Comparison of ENCODE assay signal across 1 cellular context in genomic region chr3:28234454-28234853, GRCh38.
TF ChIP-seq lines count a peak whose summit lies in the region.

No MANE protein-coding gene starts in this region.

TF ChIP-seq in GM12878, 131 proteins besides CTCF, POLR2A, EP300 and RAD21 (continued from another document):
- TF ChIP-seq NBN (IDR thresholded peaks at IDR 0.05): 0 out of 2 replicates have a peak, but pooled peaks have one; percentile 15
- no peak for TF ChIP-seq MTA3 (IDR thresholded peaks at IDR 0.05; ENCODE audit: borderline replicate concordance, low read length)
- peak; percentile 46 for TF ChIP-seq SKIL (IDR thresholded peaks at IDR 0.05; ENCODE audit: low read depth, poor library complexity, severe bottlenecking)
- TF ChIP-seq ZNF384 (IDR thresholded peaks at IDR 0.05; ENCODE audit: borderline replicate concordance, low read depth, low read length): peak; percentile 48; the same call in 1 of the 2 replicates
- peak; percentile 40; the same call in 1 of the 2 replicates for TF ChIP-seq ATF7 (IDR thresholded peaks at IDR 0.05; ENCODE audit: low read depth)
- peak; percentile 31; the same call in 1 of the 2 replicates for TF ChIP-seq RELB (IDR thresholded peaks at IDR 0.05; ENCODE audit: low read depth)
- TF ChIP-seq IRF5 (IDR thresholded peaks at IDR 0.05; ENCODE audit: borderline replicate concordance): no peak
- TF ChIP-seq ZBTB11 (CRISPR knock-in tag; IDR thresholded peaks at IDR 0.05): no peak
- peak; percentile 10 to 25; a peak in 1 of 4 replicates for TF ChIP-seq IKZF2 (IDR thresholded peaks at IDR 0.05)
